In genomic region chr2:28377984-28378678, GRCh38 we compare ENCODE assay signal across 10 cellular contexts. TPM values are rescaled to one million over a fixed set of nuclear protein-coding genes. Genes with fewer than 3 reads are reported as not detected.
DNase-seq lines count a peak whose midpoint lies in the region; ATAC-seq and TF ChIP-seq lines count a peak whose summit lies in the region.
"Had no signal": no experiment of that assay in that cellular context is flagged by ENCODE, and none has a peak within 500 bp of the region (broad histone marks: within the 10 kb centered on the region; RNA-seq: fewer than 3 reads in every experiment).

No MANE protein-coding gene starts in this region.

- H3K4me1 ChIP-seq in Peyer's patch (peaks cover 0 to 58% (median 5%) of the 10 kb centered on the region in 4 donors), transverse colon (peaks cover 9 to 74% (median 49%) of the 10 kb centered on the region in 4 donors)

- TF ChIP-seq CTCF in Peyer's patch (IDR thresholded peaks at IDR 0.05) (peak in 1 of 6 experiments; percentile 8), transverse colon (IDR thresholded peaks at IDR 0.05) (no peak), GM13976 (IDR thresholded peaks at IDR 0.05; ENCODE audit: borderline replicate concordance, control extremely low read depth, extremely low read depth, insufficient read depth, missing control alignments) (no peak)

- DNase-seq in activated CD4-positive, alpha-beta T cell treated with anti-CD3 and anti-CD28 coated beads, Interleukin-2, amount 10 ng/mL, durations not matched to agents 7 days and 5 days, result no peak
- DNase-seq in activated CD4-positive, alpha-beta T cell treated with anti-CD3 and anti-CD28 coated beads, Interleukin-2, amount 50 U/mL, for 1 hour, result no peak
- DNase-seq in Peyer's patch (peak in 2 of 3 donors; percentile 89 to 90), left lobe of liver (ENCODE audit: low spot score) (peak; percentile 91), transverse colon (peak; percentile 88), GM13976 (ENCODE audit: low spot score) (no peak), A172 (ENCODE audit: low spot score) (no peak), NCI-H526 (lab: John Stamatoyannopoulos, UW) (no peak)
- DNase-seq: activated CD8-positive, alpha-beta memory T cell treated with anti-CD3 and anti-CD28 coated beads for 24 hours had no signal

- in situ Hi-C loops in transverse colon (cut with MboI; ENCODE audit: low pct_ligation_motif_present in 1 of 4, low pct_unique_long_range_greater_than_20kb in 1 of 4, low sequenced_read_pairs in 3 of 4), result no loop called here
- in situ Hi-C loops in GM13976 (cut with MboI; ENCODE audit: low sequenced_read_pairs, unreplicated experiment), result no loop called here

- 60% methylated on average over 9 of the region's 9 CpGs; no CpG with 5 or more reads in 1 of the 2 donors for WGBS in transverse colon (ENCODE audit: low coverage in 1 of 2), 2 donors

- H3K36me3 Mint-ChIP-seq in activated CD4-positive, alpha-beta T cell treated with anti-CD3 and anti-CD28 coated beads, Interleukin-2, amount 10 ng/mL, durations not matched to agents 7 days and 5 days (ENCODE audit: low read depth), result no peaks in the 10 kb centered on the region

- no peaks in the 10 kb centered on the region for H3K9me3 Mint-ChIP-seq in activated CD4-positive, alpha-beta T cell treated with anti-CD3 and anti-CD28 coated beads, Interleukin-2, amount 10 ng/mL, durations not matched to agents 7 days and 5 days

- intact Hi-C loops in transverse colon (cut with DNase I; ENCODE audit: low total_unique reads), result no loop called here

- TF ChIP-seq POLR2A in Peyer's patch (IDR thresholded peaks at IDR 0.05) (peak; percentile 81 to 96), transverse colon (IDR thresholded peaks at IDR 0.05) (peak; percentile 82)

- H3K4me1 Mint-ChIP-seq in activated CD4-positive, alpha-beta T cell treated with anti-CD3 and anti-CD28 coated beads, Interleukin-2, amount 10 ng/mL, durations not matched to agents 7 days and 5 days, result peaks cover 46% of the 10 kb centered on the region

- H3K27me3 ChIP-seq in Peyer's patch (no peaks in the 10 kb centered on the region), transverse colon (no peaks in the 10 kb centered on the region)
- H3K27me3 ChIP-seq: cardiac muscle cell had no signal

- H3K27me3 Mint-ChIP-seq in activated CD4-positive, alpha-beta T cell treated with anti-CD3 and anti-CD28 coated beads, Interleukin-2, amount 10 ng/mL, durations not matched to agents 7 days and 5 days, result peaks cover 7% of the 10 kb centered on the region

- H3K27ac ChIP-seq in Peyer's patch, result peak overlapping the region in 3 of 4 donors; percentile 92 to 97 (median 95)
- peak overlapping the region; percentile 88 to 90 (median 89) for H3K27ac ChIP-seq in transverse colon
- H3K27ac ChIP-seq: cardiac muscle cell had no signal

- H3K4me3 ChIP-seq in Peyer's patch (peak overlapping the region in 1 of 4 donors; percentile 28), transverse colon (peak overlapping the region in 1 of 4 donors; percentile 7)
- H3K4me3 ChIP-seq: cardiac muscle cell had no signal

- CTCF ChIA-PET in activated CD4-positive, alpha-beta T cell treated with anti-CD3 and anti-CD28 coated beads, Interleukin-2, amount 10 ng/mL, durations not matched to agents 7 days and 5 days (lab: Charles Lee), result interaction anchor here (1.0 to 3.3 kb wide), 8 partner anchors 10 to 31 kb away, joined by 3 to 21 read pairs (median 4); no protein-coding TSS in a partner anchor

- POLR2A ChIA-PET in activated CD4-positive, alpha-beta T cell treated with anti-CD3 and anti-CD28 coated beads, Interleukin-2, amount 10 ng/mL, durations not matched to agents 7 days and 5 days (lab: Charles Lee), result interaction anchor here (1.0 kb wide), 1 partner anchor 8 kb away, joined by 3 read pairs; no protein-coding TSS in a partner anchor

- H3K9me3 ChIP-seq in Peyer's patch (no peaks in the 10 kb centered on the region), transverse colon (no peaks in the 10 kb centered on the region)

- H3K4me3 Mint-ChIP-seq in activated CD4-positive, alpha-beta T cell treated with anti-CD3 and anti-CD28 coated beads, Interleukin-2, amount 10 ng/mL, durations not matched to agents 7 days and 5 days, result no peak overlapping the region

- peak; percentile 74 for TF ChIP-seq EP300 in transverse colon (IDR thresholded peaks at IDR 0.05; ENCODE audit: low read depth)

- no peaks in the 10 kb centered on the region for H3K36me3 ChIP-seq in Peyer's patch
- H3K36me3 ChIP-seq in transverse colon, result no peaks in the 10 kb centered on the region
- H3K36me3 ChIP-seq: cardiac muscle cell had no signal

- peak; percentile 94 for ATAC-seq in left lobe of liver

- peak overlapping the region; percentile 7 for H3K27ac Mint-ChIP-seq in activated CD4-positive, alpha-beta T cell treated with anti-CD3 and anti-CD28 coated beads, Interleukin-2, amount 10 ng/mL, durations not matched to agents 7 days and 5 days

RNA-seq across cellular contexts. Expression of gene FOSL2, which starts 14.5 kb away (rescaled TPM):
- total RNA-seq in activated CD4-positive, alpha-beta T cell treated with anti-CD3 and anti-CD28 coated beads, Interleukin-2, amount 10 ng/mL, durations not matched to agents 7 days and 5 days, result 10 to 100 TPM; 39.6 to 47.0 TPM
- 100 to 1,000 TPM in 3 of 4 donors, 10 to 100 TPM in 1; 46.2 to 239 (median 207) TPM for total RNA-seq in Peyer's patch
- total RNA-seq in left lobe of liver, result 9.3 TPM
- total RNA-seq in transverse colon, result 100 to 1,000 TPM; 135 to 358 (median 233) TPM
- 36.1 and 39.7 TPM in 2 replicates for total RNA-seq in A172 (2014; rRNA removed; shearing (Covaris generic))

Comparison
In these comparisons a context has a peak if more than half of its experiments do, and no peak if none do; other contexts are left out.
1. DNase-seq: peak in Peyer's patch (2 of 3), left lobe of liver (single experiment) and transverse colon (single experiment); none in activated CD4-positive, alpha-beta T cell treated with anti-CD3 and anti-CD28 coated beads, Interleukin-2, amount 10 ng/mL, durations not matched to agents 7 days and 5 days (single experiment), activated CD4-positive, alpha-beta T cell treated with anti-CD3 and anti-CD28 coated beads, Interleukin-2, amount 50 U/mL, for 1 hour (single experiment), GM13976 (single experiment), A172 (single experiment) and NCI-H526 (0 of 2).